ENCODE assay signal across 25 cellular contexts in the genomic region with DNA sequence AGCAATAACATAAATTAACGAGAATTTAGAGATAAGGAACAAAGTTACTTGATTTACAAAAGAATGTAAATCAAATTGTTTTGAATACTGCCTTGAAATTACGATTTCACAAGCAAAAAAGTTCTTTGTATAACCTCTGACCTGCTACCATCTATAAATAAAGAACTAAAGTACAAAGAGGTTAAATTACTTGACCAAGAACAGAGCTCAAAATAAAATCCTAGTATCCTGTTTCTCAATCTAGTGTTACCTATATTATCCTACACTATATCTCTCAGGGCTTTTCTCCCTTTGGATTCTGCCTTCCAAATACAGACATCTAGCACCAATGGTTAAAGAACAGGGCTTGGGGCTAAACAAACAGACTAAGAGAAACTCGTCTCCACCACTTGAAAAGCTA. TPM values are rescaled to one million over a fixed set of nuclear protein-coding genes. Genes with fewer than 3 reads are reported as not detected.
"Had no signal": no experiment of that assay in that cellular context is flagged by ENCODE, and none has a peak within 500 bp of the region (broad histone marks: within the 10 kb centered on the region; RNA-seq: fewer than 3 reads in every experiment).

No MANE protein-coding gene starts in this region.

- ATAC-seq: esophagus mucosa; foreskin keratinocyte; sciatic nerve; stimulated activated naive CD8-positive, alpha-beta T cell treated with anti-CD3 and anti-CD28 coated beads, Interleukin-15, amount 100 ng/mL, for 72 hours; upper lobe of right lung had no signal

- H3K36me3 ChIP-seq: neutrophil, right atrium auricular region, suprapubic skin, transverse colon, upper lobe of right lung, vagina had no signal

- H3K27ac ChIP-seq: dorsolateral prefrontal cortex, epithelial cell of prostate, foreskin keratinocyte, neutrophil, parathyroid adenoma, right atrium auricular region, suprapubic skin, transverse colon, upper lobe of right lung, vagina had no signal

- H3K4me3 ChIP-seq: dorsolateral prefrontal cortex, lung, right atrium auricular region, smooth muscle cell, suprapubic skin, transverse colon, upper lobe of right lung, vagina had no signal

- DNase-seq: dorsolateral prefrontal cortex; effector CD4-positive, alpha-beta T cell; foreskin keratinocyte; head of caudate nucleus; natural killer cell; stimulated activated CD4-positive, alpha-beta T cell treated with anti-CD3 and anti-CD28 coated beads, Interleukin-12 subunit alpha, Interleukin-12 subunit beta, amount 100 ng/mL, for 4 hours; stimulated activated CD4-positive, alpha-beta T cell treated with anti-CD3 and anti-CD28 coated beads, Interleukin-1b, Interleukin-23, amount 100 ng/mL, for 48 hours; stimulated activated CD4-positive, alpha-beta T cell treated with anti-CD3 and anti-CD28 coated beads, Interleukin-4, amount 100 ng/mL, for 1 hour; stimulated activated CD8-positive, alpha-beta memory T cell treated with anti-CD3 and anti-CD28 coated beads, Interleukin-4, amount 100 ng/mL, for 48 hours; stimulated activated naive CD4-positive, alpha-beta T cell; stimulated activated naive CD8-positive, alpha-beta T cell treated with anti-CD3 and anti-CD28 coated beads, Interleukin-15, amount 100 ng/mL, for 72 hours; transverse colon; upper lobe of right lung had no signal

- FAIRE-seq: keratinocyte had no signal

- H3K9me3 ChIP-seq: neutrophil, right atrium auricular region, suprapubic skin, transverse colon, upper lobe of right lung, vagina had no signal

- H3K4me1 ChIP-seq: foreskin keratinocyte, parathyroid adenoma, suprapubic skin, upper lobe of right lung had no signal

- H3K27me3 ChIP-seq: dorsolateral prefrontal cortex, foreskin keratinocyte, neutrophil, right atrium auricular region, suprapubic skin, transverse colon, upper lobe of right lung, vagina had no signal

RNA-seq across cellular contexts. Expression of gene PLN, which starts 43.8 kb away (rescaled TPM):
- total RNA-seq: foreskin keratinocyte, natural killer cell, neural crest cell had no signal
- polyA plus RNA-seq: foreskin keratinocyte, keratinocyte had no signal
